Comparison of ENCODE assay signal across 1 cellular context in genomic region chr16:29012913-29013641, GRCh38.
TF ChIP-seq lines count a peak whose summit lies in the region.

No MANE protein-coding gene starts in this region.

TF ChIP-seq in H1, 55 proteins besides CTCF, POLR2A, EP300 and RAD21:
- no peak for TF ChIP-seq BCL11A (IDR thresholded peaks at IDR 0.05; ENCODE audit: low read depth in 2 of 2, low read length in 2 of 2)
- no peak for TF ChIP-seq JUN (IDR thresholded peaks at IDR 0.05; ENCODE audit: low read depth, low read length)
- TF ChIP-seq CTBP2 (IDR thresholded peaks at IDR 0.05; ENCODE audit: borderline replicate concordance, insufficient read depth, insufficient read length, low read length): no peak
- no peak for TF ChIP-seq GABPA (IDR thresholded peaks at IDR 0.05; ENCODE audit: borderline replicate concordance, insufficient read depth, low read length)
- TF ChIP-seq MAX (IDR thresholded peaks at IDR 0.05): no peak
- no peak for TF ChIP-seq EZH2 (IDR thresholded peaks at IDR 0.05; ENCODE audit: low read depth, low read length, severe bottlenecking)
TF ChIP-seq in H1: peak in this region for 0.
